In the genomic region with DNA sequence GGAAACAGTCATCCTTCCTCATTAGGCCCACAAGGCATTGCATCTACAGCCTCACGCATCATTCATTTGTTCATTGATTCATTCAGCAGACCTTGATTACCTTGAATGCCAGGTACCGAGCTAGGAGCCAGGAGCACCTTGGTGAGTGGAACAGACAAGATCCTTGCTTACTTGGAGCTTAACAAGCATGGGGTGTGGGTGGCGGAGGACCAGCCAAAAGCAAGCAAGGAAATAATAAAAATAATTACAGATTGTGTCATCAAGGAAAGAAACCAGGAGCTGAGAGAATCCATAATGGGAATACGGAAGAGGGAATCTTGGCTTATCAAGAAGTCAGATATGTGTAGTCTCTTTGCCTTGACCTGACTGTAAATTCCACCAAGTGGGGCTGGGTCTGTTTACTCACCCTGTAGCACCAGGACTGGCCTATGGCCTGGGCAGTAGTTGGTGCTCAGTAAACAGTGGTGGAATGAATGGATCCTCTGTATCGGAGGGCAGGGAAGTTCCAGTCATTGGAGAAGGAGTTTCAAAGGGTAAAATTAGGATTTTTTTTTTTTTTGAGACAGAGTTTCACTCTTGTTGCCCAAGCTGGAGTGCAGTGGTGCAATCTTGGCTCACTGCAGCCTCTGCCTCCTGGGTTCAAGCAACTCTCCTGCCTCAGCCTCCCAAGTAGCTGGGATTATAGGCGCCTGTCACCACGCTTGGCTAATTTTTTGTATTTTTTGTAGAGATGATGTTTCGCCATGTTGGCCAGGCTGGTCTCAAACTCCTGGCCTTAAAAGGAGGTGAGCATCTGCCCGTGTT, we compare ENCODE assay signal across 2 cellular contexts.
TF ChIP-seq lines count a peak whose summit lies in the region.

No MANE protein-coding gene starts in this region.

TF ChIP-seq in A549, 52 proteins besides CTCF, POLR2A, EP300 and RAD21 (continued from another document):
- TF ChIP-seq CBX8 (IDR thresholded peaks at IDR 0.05) (no peak), NR3C1 (IDR thresholded peaks at IDR 0.05) (no peak), JUNB (IDR thresholded peaks at IDR 0.05) (no peak), KDM5A (IDR thresholded peaks at IDR 0.05) (no peak), FOXS1 (CRISPR knock-in tag; IDR thresholded peaks at IDR 0.05) (no peak), TP53 (CRISPR knock-in tag; IDR thresholded peaks at IDR 0.05) (no peak), CHD2 (IDR thresholded peaks at IDR 0.05; ENCODE audit: low read length, partially characterized antibody) (no peak), CBX2 (IDR thresholded peaks at IDR 0.05; ENCODE audit: borderline replicate concordance, low read depth) (no peak), RARB (CRISPR knock-in tag; IDR thresholded peaks at IDR 0.05) (no peak), ZC3H11A (IDR thresholded peaks at IDR 0.05) (no peak)
- TF ChIP-seq, protein P1, sequence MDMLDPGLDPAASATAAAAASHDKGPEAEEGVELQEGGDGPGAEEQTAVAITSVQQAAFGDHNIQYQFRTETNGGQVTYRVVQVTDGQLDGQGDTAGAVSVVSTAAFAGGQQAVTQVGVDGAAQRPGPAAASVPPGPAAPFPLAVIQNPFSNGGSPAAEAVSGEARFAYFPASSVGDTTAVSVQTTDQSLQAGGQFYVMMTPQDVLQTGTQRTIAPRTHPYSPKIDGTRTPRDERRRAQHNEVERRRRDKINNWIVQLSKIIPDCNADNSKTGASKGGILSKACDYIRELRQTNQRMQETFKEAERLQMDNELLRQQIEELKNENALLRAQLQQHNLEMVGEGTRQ (IDR thresholded peaks at IDR 0.05), result no peak
- TF ChIP-seq, protein P2, sequence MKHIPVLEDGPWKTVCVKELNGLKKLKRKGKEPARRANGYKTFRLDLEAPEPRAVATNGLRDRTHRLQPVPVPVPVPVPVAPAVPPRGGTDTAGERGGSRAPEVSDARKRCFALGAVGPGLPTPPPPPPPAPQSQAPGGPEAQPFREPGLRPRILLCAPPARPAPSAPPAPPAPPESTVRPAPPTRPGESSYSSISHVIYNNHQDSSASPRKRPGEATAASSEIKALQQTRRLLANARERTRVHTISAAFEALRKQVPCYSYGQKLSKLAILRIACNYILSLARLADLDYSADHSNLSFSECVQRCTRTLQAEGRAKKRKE (CRISPR knock-in tag; IDR thresholded peaks at IDR 0.05; ENCODE audit: low read depth), result no peak
- TF ChIP-seq, protein P3, sequence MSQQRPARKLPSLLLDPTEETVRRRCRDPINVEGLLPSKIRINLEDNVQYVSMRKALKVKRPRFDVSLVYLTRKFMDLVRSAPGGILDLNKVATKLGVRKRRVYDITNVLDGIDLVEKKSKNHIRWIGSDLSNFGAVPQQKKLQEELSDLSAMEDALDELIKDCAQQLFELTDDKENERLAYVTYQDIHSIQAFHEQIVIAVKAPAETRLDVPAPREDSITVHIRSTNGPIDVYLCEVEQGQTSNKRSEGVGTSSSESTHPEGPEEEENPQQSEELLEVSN (IDR thresholded peaks at IDR 0.05; ENCODE audit: borderline replicate concordance, low read depth), result no peak
- TF ChIP-seq, protein P4, sequence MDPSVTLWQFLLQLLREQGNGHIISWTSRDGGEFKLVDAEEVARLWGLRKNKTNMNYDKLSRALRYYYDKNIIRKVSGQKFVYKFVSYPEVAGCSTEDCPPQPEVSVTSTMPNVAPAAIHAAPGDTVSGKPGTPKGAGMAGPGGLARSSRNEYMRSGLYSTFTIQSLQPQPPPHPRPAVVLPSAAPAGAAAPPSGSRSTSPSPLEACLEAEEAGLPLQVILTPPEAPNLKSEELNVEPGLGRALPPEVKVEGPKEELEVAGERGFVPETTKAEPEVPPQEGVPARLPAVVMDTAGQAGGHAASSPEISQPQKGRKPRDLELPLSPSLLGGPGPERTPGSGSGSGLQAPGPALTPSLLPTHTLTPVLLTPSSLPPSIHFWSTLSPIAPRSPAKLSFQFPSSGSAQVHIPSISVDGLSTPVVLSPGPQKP (IDR thresholded peaks at IDR 0.05; ENCODE audit: low read depth, low read length), result no peak

TF ChIP-seq in GM23338, 12 proteins besides CTCF, POLR2A, EP300 and RAD21:
- TF ChIP-seq, protein P5, sequence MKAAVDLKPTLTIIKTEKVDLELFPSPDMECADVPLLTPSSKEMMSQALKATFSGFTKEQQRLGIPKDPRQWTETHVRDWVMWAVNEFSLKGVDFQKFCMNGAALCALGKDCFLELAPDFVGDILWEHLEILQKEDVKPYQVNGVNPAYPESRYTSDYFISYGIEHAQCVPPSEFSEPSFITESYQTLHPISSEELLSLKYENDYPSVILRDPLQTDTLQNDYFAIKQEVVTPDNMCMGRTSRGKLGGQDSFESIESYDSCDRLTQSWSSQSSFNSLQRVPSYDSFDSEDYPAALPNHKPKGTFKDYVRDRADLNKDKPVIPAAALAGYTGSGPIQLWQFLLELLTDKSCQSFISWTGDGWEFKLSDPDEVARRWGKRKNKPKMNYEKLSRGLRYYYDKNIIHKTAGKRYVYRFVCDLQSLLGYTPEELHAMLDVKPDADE (IDR thresholded peaks at IDR 0.05), result no peak
- TF ChIP-seq EZH2 (IDR thresholded peaks at IDR 0.05; ENCODE audit: low read depth, unreplicated experiment), result no peak
- no peak for TF ChIP-seq JUNB (IDR thresholded peaks at IDR 0.05; ENCODE audit: unreplicated experiment)
- no peak for TF ChIP-seq NANOG (IDR thresholded peaks at IDR 0.05; ENCODE audit: borderline replicate concordance)
- no peak for TF ChIP-seq ZNF331 (CRISPR knock-in tag; IDR thresholded peaks at IDR 0.05; ENCODE audit: low read depth)
- no peak for TF ChIP-seq ZNF114 (CRISPR knock-in tag; IDR thresholded peaks at IDR 0.05)
- no peak for TF ChIP-seq EZH2phosphoT487 (IDR thresholded peaks at IDR 0.05; ENCODE audit: unreplicated experiment)
- TF ChIP-seq STAT1 (IDR thresholded peaks at IDR 0.05; ENCODE audit: unreplicated experiment), result no peak
- no peak for TF ChIP-seq POLR2AphosphoS5 (IDR thresholded peaks at IDR 0.05; ENCODE audit: low read depth)
- TF ChIP-seq, protein P6, sequence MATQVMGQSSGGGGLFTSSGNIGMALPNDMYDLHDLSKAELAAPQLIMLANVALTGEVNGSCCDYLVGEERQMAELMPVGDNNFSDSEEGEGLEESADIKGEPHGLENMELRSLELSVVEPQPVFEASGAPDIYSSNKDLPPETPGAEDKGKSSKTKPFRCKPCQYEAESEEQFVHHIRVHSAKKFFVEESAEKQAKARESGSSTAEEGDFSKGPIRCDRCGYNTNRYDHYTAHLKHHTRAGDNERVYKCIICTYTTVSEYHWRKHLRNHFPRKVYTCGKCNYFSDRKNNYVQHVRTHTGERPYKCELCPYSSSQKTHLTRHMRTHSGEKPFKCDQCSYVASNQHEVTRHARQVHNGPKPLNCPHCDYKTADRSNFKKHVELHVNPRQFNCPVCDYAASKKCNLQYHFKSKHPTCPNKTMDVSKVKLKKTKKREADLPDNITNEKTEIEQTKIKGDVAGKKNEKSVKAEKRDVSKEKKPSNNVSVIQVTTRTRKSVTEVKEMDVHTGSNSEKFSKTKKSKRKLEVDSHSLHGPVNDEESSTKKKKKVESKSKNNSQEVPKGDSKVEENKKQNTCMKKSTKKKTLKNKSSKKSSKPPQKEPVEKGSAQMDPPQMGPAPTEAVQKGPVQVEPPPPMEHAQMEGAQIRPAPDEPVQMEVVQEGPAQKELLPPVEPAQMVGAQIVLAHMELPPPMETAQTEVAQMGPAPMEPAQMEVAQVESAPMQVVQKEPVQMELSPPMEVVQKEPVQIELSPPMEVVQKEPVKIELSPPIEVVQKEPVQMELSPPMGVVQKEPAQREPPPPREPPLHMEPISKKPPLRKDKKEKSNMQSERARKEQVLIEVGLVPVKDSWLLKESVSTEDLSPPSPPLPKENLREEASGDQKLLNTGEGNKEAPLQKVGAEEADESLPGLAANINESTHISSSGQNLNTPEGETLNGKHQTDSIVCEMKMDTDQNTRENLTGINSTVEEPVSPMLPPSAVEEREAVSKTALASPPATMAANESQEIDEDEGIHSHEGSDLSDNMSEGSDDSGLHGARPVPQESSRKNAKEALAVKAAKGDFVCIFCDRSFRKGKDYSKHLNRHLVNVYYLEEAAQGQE (IDR thresholded peaks at IDR 0.05; ENCODE audit: unreplicated experiment), result no peak
- TF ChIP-seq CREB1 (CRISPR knock-in tag; IDR thresholded peaks at IDR 0.05; ENCODE audit: low read depth), result no peak
- TF ChIP-seq, protein P7, sequence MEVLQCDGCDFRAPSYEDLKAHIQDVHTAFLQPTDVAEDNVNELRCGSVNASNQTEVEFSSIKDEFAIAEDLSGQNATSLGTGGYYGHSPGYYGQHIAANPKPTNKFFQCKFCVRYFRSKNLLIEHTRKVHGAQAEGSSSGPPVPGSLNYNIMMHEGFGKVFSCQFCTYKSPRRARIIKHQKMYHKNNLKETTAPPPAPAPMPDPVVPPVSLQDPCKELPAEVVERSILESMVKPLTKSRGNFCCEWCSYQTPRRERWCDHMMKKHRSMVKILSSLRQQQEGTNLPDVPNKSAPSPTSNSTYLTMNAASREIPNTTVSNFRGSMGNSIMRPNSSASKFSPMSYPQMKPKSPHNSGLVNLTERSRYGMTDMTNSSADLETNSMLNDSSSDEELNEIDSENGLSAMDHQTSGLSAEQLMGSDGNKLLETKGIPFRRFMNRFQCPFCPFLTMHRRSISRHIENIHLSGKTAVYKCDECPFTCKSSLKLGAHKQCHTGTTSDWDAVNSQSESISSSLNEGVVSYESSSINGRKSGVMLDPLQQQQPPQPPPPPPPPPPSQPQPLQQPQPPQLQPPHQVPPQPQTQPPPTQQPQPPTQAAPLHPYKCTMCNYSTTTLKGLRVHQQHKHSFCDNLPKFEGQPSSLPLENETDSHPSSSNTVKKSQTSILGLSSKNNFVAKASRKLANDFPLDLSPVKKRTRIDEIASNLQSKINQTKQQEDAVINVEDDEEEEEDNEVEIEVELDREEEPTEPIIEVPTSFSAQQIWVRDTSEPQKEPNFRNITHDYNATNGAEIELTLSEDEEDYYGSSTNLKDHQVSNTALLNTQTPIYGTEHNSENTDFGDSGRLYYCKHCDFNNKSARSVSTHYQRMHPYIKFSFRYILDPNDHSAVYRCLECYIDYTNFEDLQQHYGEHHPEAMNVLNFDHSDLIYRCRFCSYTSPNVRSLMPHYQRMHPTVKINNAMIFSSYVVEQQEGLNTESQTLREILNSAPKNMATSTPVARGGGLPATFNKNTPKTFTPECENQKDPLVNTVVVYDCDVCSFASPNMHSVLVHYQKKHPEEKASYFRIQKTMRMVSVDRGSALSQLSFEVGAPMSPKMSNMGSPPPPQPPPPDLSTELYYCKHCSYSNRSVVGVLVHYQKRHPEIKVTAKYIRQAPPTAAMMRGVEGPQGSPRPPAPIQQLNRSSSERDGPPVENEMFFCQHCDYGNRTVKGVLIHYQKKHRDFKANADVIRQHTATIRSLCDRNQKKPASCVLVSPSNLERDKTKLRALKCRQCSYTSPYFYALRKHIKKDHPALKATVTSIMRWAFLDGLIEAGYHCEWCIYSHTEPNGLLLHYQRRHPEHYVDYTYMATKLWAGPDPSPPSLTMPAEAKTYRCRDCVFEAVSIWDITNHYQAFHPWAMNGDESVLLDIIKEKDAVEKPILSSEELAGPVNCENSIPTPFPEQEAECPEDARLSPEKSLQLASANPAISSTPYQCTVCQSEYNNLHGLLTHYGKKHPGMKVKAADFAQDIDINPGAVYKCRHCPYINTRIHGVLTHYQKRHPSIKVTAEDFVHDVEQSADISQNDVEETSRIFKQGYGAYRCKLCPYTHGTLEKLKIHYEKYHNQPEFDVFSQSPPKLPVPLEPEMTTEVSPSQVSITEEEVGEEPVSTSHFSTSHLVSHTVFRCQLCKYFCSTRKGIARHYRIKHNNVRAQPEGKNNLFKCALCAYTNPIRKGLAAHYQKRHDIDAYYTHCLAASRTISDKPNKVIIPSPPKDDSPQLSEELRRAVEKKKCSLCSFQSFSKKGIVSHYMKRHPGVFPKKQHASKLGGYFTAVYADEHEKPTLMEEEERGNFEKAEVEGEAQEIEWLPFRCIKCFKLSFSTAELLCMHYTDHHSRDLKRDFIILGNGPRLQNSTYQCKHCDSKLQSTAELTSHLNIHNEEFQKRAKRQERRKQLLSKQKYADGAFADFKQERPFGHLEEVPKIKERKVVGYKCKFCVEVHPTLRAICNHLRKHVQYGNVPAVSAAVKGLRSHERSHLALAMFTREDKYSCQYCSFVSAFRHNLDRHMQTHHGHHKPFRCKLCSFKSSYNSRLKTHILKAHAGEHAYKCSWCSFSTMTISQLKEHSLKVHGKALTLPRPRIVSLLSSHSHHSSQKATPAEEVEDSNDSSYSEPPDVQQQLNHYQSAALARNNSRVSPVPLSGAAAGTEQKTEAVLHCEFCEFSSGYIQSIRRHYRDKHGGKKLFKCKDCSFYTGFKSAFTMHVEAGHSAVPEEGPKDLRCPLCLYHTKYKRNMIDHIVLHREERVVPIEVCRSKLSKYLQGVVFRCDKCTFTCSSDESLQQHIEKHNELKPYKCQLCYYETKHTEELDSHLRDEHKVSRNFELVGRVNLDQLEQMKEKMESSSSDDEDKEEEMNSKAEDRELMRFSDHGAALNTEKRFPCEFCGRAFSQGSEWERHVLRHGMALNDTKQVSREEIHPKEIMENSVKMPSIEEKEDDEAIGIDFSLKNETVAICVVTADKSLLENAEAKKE (CRISPR knock-in tag; IDR thresholded peaks at IDR 0.05), result no peak
